In the genomic region with DNA sequence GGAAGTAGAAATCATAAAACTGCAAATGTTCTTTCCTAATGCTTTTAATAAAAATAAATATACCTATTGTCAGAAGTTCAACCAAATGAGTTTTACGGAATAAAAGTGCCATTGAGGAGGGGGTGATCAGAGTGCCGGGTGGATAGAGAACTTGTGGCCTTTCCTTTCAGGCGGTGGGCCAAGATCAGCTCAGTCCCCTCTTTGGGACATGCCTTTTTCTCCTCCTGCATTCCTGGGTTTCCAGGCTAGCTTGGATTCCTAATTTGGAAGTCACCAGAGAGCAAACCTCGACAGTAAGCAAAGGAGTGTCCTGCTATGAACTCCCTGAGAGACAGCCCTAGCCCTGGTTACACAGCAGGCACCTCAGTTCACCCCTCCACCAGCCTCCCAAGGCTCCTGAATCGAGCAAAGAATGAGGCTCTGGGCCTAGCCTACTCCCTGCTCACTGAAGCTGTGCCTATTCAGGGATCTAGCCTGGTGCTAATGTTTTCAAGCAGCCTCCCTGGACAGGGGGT, we compare ENCODE assay signal across 11 cellular contexts.
DNase-seq lines count a peak whose midpoint lies in the region; ATAC-seq, FAIRE-seq and TF ChIP-seq lines count a peak whose summit lies in the region.
"Had no signal": no experiment of that assay in that cellular context is flagged by ENCODE, and none has a peak within 500 bp of the region (broad histone marks: within the 10 kb centered on the region; RNA-seq: fewer than 3 reads in every experiment).

No MANE protein-coding gene starts in this region.

- H4K8ac ChIP-seq in mesenchymal stem cell (ENCODE audit: low read length), result peak overlapping the region; percentile 35

- H2AFZ ChIP-seq in endothelial cell of umbilical vein (ENCODE audit: low read depth, low read length), result peak overlapping the region; percentile 23
- H2AFZ ChIP-seq in mesenchymal stem cell (ENCODE audit: low read depth, low read length), result no peak overlapping the region

- peak overlapping the region in 1 of 2 experiments; percentile 37 for H2BK12ac ChIP-seq in mesenchymal stem cell (ENCODE audit: low read length in 2 of 2)

- no peaks in the 10 kb centered on the region for H3K79me2 ChIP-seq in endothelial cell of umbilical vein (ENCODE audit: control insufficient read depth, insufficient read depth, low read length)

- H3K79me1 ChIP-seq in mesenchymal stem cell (replicated peaks; ENCODE audit: low read length, poor library complexity, severe bottlenecking), result no peaks in the 10 kb centered on the region

- 57% methylated on average over 5 of the region's 5 CpGs for WGBS in mesenchymal stem cell

- no peak overlapping the region for H3K4me2 ChIP-seq in endothelial cell of umbilical vein (ENCODE audit: insufficient read depth, low read length)
- H3K4me2 ChIP-seq in mesenchymal stem cell (ENCODE audit: low read length, poor library complexity, severe bottlenecking), result no peak overlapping the region

- no TSS peak for BruUV-seq in endothelial cell of umbilical vein (replicated peaks; lab: Mats Ljungman, UMichigan)

- H3K9me1 ChIP-seq in endothelial cell of umbilical vein (replicated peaks; ENCODE audit: control insufficient read depth, extremely low read depth, insufficient read depth, low read length), result no peaks in the 10 kb centered on the region

- no peak overlapping the region for H2AK5ac ChIP-seq in mesenchymal stem cell (ENCODE audit: low read length, severe bottlenecking)

- H4K91ac ChIP-seq in mesenchymal stem cell (ENCODE audit: low read length), result no peak overlapping the region

- no peak for TF ChIP-seq CTCF in endothelial cell of umbilical vein (IDR thresholded peaks at IDR 0.05; ENCODE audit: extremely low read depth in 1 of 2, insufficient read depth in 1 of 2, low read depth in 1 of 2, low read length in 2 of 2)

- no peak overlapping the region for H2BK120ac ChIP-seq in mesenchymal stem cell (ENCODE audit: low read depth, low read length)

- dilution Hi-C loops in endothelial cell of umbilical vein (cut with MboI; ENCODE audit: extremely low pct_ligation_motif_present, low sequenced_read_pairs), result loop anchor here (25.0 kb wide), 1 partner anchor 446 kb away; no protein-coding TSS in a partner anchor

- POLR2A ChIA-PET in endothelial cell of umbilical vein (lab: Charles Lee), result interaction anchor here (0.6 kb wide), 1 partner anchor 289 kb away, joined by 4 read pairs; no protein-coding TSS in a partner anchor

- CTCF ChIA-PET in endothelial cell of umbilical vein (lab: Charles Lee), result interaction anchor here (1.2 to 2.4 kb wide), 4 partner anchors 12 to 444 kb away, joined by 4 to 13 read pairs (median 5); no protein-coding TSS in a partner anchor

- H2BK15ac ChIP-seq in mesenchymal stem cell (ENCODE audit: low read depth, poor library complexity, severe bottlenecking), result no peak overlapping the region

- peak overlapping the region; percentile 1 to 81 for H3K18ac ChIP-seq in mesenchymal stem cell (ENCODE audit: low read depth in 1 of 2, low read length in 2 of 2)

- intact Hi-C loops in Right ventricle myocardium inferior (cut with DNase I) (no loop called here), cardiac septum (cut with DNase I) (loop anchor here (2.0 kb wide), 1 partner anchor 15 kb away; no protein-coding TSS in a partner anchor), endothelial cell of umbilical vein (cut with micrococcal nuclease) (no loop called here)

- no peaks in the 10 kb centered on the region for H4K20me1 ChIP-seq in endothelial cell of umbilical vein (replicated peaks; ENCODE audit: control insufficient read depth, extremely low read depth, insufficient read depth, low read length)

- H3K4me1 ChIP-seq in endothelial cell of umbilical vein (ENCODE audit: control insufficient read depth, extremely low read depth, insufficient read depth, low read length) (peaks cover 23% of the 10 kb centered on the region), mesenchymal stem cell (ENCODE audit: control insufficient read depth, insufficient read depth, low read depth, low read length) (peaks cover 6% of the 10 kb centered on the region)

- H3K27me3 ChIP-seq in endothelial cell of umbilical vein (ENCODE audit: control insufficient read depth in 2 of 2, insufficient read depth in 2 of 2, low read length in 2 of 2) (no peaks in the 10 kb centered on the region), mesenchymal stem cell (ENCODE audit: control insufficient read depth in 1 of 2, insufficient read depth in 1 of 2, low read length in 2 of 2) (peaks cover 0 to 6% of the 10 kb centered on the region in 2 experiments)

- DNase-seq in Right ventricle myocardium inferior (ENCODE audit: missing footprints) (no peak), cardiac septum (ENCODE audit: low spot score) (no peak), endothelial cell of umbilical vein (ENCODE audit: low read depth, low spot score) (no peak), mesenchymal stem cell (peak; percentile 66), HPDE6-E6E7 (ENCODE audit: extremely low spot score) (no peak), COR-L47 (lab: John Stamatoyannopoulos, UW) (no peak)
- DNase-seq in activated CD4-positive, CD25-positive, alpha-beta regulatory T cell (lab: John Stamatoyannopoulos, UW), result no peak
- DNase-seq: activated gamma-delta T cell treated with Interleukin-2 at 50 U/mL for 16 hours; effector CD8-positive, alpha-beta T cell had no signal

- ATAC-seq in Right ventricle myocardium inferior (peak; percentile 66), HG03196 (IDR thresholded peaks at IDR 0.05; ENCODE audit: unreplicated experiment) (no peak)

- no peak overlapping the region for H2BK5ac ChIP-seq in mesenchymal stem cell (ENCODE audit: low read depth, low read length, poor library complexity, severe bottlenecking)

- no peak overlapping the region for H3K23ac ChIP-seq in mesenchymal stem cell (ENCODE audit: low read length in 2 of 2)

- H3K36me3 ChIP-seq in endothelial cell of umbilical vein (ENCODE audit: control insufficient read depth in 2 of 2, extremely low read depth in 1 of 2, insufficient read depth in 2 of 2, low read length in 2 of 2), result no peaks in the 10 kb centered on the region
- no peaks in the 10 kb centered on the region for H3K36me3 ChIP-seq in mesenchymal stem cell (ENCODE audit: control insufficient read depth in 1 of 2, insufficient read depth in 2 of 2, low read depth in 1 of 2, low read length in 2 of 2)

- H3K4ac ChIP-seq in mesenchymal stem cell (ENCODE audit: low read depth in 1 of 2, low read length in 2 of 2), result no peak overlapping the region

- H3K9me3 ChIP-seq in endothelial cell of umbilical vein (replicated peaks; ENCODE audit: control insufficient read depth, insufficient read depth, low read length) (no peaks in the 10 kb centered on the region), mesenchymal stem cell (ENCODE audit: control insufficient read depth, low read length) (no peaks in the 10 kb centered on the region)

- H3K9ac ChIP-seq in endothelial cell of umbilical vein (replicated peaks; ENCODE audit: extremely low read depth, insufficient read depth, low read length) (no peak overlapping the region), mesenchymal stem cell (ENCODE audit: low read length) (peak overlapping the region; percentile 34)

- peak overlapping the region in 1 of 2 experiments; percentile 26 for H3K14ac ChIP-seq in mesenchymal stem cell (ENCODE audit: low read length in 2 of 2)

- no peak for FAIRE-seq in endothelial cell of umbilical vein (lab: Jason Lieb, UNC)
- FAIRE-seq: GM19239 had no signal

- no peak overlapping the region for H3K27ac ChIP-seq in endothelial cell of umbilical vein (ENCODE audit: insufficient read depth, low read depth, low read length)
- peak overlapping the region; percentile 10 for H3K27ac ChIP-seq in mesenchymal stem cell (ENCODE audit: low read length, poor library complexity, severe bottlenecking)

- TF ChIP-seq POLR2A in endothelial cell of umbilical vein (IDR thresholded peaks at IDR 0.05; ENCODE audit: low read depth, low read length), result no peak

- H3K4me3 ChIP-seq in endothelial cell of umbilical vein (replicated peaks in 1 of 3; ENCODE audit: insufficient read depth in 1 of 3, low read depth in 1 of 3, low read length in 3 of 3) (no peak overlapping the region), mesenchymal stem cell (ENCODE audit: insufficient read depth in 1 of 2, low read depth in 1 of 2, low read length in 2 of 2) (no peak overlapping the region)

TF ChIP-seq in endothelial cell of umbilical vein, 7 proteins besides CTCF, POLR2A, EP300 and RAD21:
- TF ChIP-seq MYC (IDR thresholded peaks at IDR 0.05; ENCODE audit: low read depth, low read length), result no peak
- TF ChIP-seq JUN (IDR thresholded peaks at IDR 0.05; ENCODE audit: borderline replicate concordance, insufficient read depth, insufficient read length, low read depth), result no peak
- no peak for TF ChIP-seq FOS (IDR thresholded peaks at IDR 0.05; ENCODE audit: borderline replicate concordance, insufficient read depth, low read length)
- no peak for TF ChIP-seq POLR2AphosphoS5 (IDR thresholded peaks at IDR 0.05; ENCODE audit: insufficient read depth, low read depth, low read length)
- TF ChIP-seq, protein P1, sequence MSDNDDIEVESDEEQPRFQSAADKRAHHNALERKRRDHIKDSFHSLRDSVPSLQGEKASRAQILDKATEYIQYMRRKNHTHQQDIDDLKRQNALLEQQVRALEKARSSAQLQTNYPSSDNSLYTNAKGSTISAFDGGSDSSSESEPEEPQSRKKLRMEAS (IDR thresholded peaks at IDR 0.05; ENCODE audit: insufficient read depth, insufficient read length), result no peak
- TF ChIP-seq GATA2 (IDR thresholded peaks at IDR 0.05; ENCODE audit: insufficient read depth, insufficient read length, low read depth, low read length), result no peak
- TF ChIP-seq EZH2 (IDR thresholded peaks at IDR 0.05; ENCODE audit: borderline replicate concordance, low read depth, low read length, severe bottlenecking), result no peak
